ENCODE assay signal across 12 cellular contexts in the genomic region with DNA sequence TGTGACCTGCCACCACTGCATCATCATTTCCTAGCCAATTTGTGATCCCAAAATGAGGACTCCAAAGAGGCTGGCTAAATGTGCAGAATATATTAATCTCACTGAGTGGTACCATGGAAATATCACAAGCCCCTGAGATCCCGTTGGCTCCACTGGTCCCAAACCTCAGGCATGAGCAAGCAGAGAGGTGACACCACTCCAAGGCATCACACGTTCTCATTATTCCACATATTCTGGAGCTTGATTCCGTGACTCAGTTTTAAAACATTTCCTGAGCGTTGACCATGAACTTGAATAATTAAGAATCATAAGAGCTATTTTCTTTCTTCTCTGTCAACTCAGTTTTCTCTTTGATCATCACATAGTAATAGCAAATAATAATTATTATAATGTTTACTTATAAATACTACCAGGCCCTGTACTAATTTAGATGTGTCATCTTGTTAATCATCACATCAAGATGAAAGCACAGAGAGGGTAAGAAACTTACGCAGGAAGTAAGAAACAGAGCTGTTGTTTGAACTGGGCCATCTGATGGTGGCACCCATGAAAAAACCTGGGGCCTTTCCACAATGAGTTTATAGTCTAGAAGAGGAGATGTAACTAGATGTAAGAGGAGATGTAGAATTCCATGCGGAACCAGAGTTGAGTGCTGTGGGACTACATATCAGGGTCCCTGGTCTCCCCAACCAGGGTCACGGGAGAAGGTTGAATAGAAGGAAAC. TPM values are rescaled to one million over a fixed set of nuclear protein-coding genes. Genes with fewer than 3 reads are reported as not detected.
DNase-seq lines count a peak whose midpoint lies in the region; ATAC-seq, FAIRE-seq and TF ChIP-seq lines count a peak whose summit lies in the region.
"Had no signal": no experiment of that assay in that cellular context is flagged by ENCODE, and none has a peak within 500 bp of the region (broad histone marks: within the 10 kb centered on the region; RNA-seq: fewer than 3 reads in every experiment).

No MANE protein-coding gene starts in this region.

- peak overlapping the region; percentile 97 for H3K27ac Mint-ChIP-seq in activated naive CD8-positive, alpha-beta T cell

- peaks cover 76 to 90% of the 10 kb centered on the region in 2 experiments for H3K4me1 ChIP-seq in neutrophil (ENCODE audit: control insufficient read depth in 1 of 2, insufficient read depth in 1 of 2, low read depth in 1 of 2, low read length in 1 of 2)
- H3K4me1 ChIP-seq: parathyroid adenoma had no signal

- H3K4me1 Mint-ChIP-seq in activated naive CD8-positive, alpha-beta T cell (ENCODE audit: low read depth), result peaks cover 65% of the 10 kb centered on the region

- peaks cover 4% of the 10 kb centered on the region for H3K9me3 Mint-ChIP-seq in activated naive CD8-positive, alpha-beta T cell (ENCODE audit: low read depth)

- in situ Hi-C loops in Caki2 (cut with HindIII; ENCODE audit: low pct_unique_long_range_greater_than_20kb, low sequenced_read_pairs), result no loop called here

- no peaks in the 10 kb centered on the region for H3K27me3 ChIP-seq in neutrophil

- no peak for FAIRE-seq in frontal cortex (lab: Jason Lieb, UNC)

- ATAC-seq in HG03039 (IDR thresholded peaks at IDR 0.05; ENCODE audit: unreplicated experiment), result no peak
- ATAC-seq in HG02623 (IDR thresholded peaks at IDR 0.05; ENCODE audit: unreplicated experiment), result no peak

- H3K4me3 ChIP-seq in Jurkat, Clone E6-1 (ENCODE audit: low read length), result peak overlapping the region; percentile 86
- H3K4me3 ChIP-seq in neutrophil (ENCODE audit: low read depth in 1 of 2, low read length in 1 of 2), result peak overlapping the region; percentile 94 to 95
- H3K4me3 ChIP-seq: SK-N-MC had no signal

- H3K27me3 Mint-ChIP-seq in activated naive CD8-positive, alpha-beta T cell, result no peaks in the 10 kb centered on the region

- H3K36me3 ChIP-seq in neutrophil, result peaks cover 10% of the 10 kb centered on the region

- DNase-seq in Caki2 (ENCODE audit: low read depth) (peak; percentile 65), frontal cortex (ENCODE audit: low spot score in 2 of 2) (no peak), NCI-H2107 treated with DMSO at 0.1 percent for 48 hours (lab: John Stamatoyannopoulos, UW; ENCODE audit: unreplicated experiment) (no peak)
- peak; percentile 57 for DNase-seq in Jurkat, Clone E6-1 (ENCODE audit: low read depth, low spot score)
- DNase-seq: activated gamma-delta T cell had no signal

- H3K27ac ChIP-seq in neutrophil, result peak overlapping the region; percentile 98
- H3K27ac ChIP-seq: parathyroid adenoma, SK-N-MC had no signal

- H3K9me3 ChIP-seq in neutrophil, result no peaks in the 10 kb centered on the region

- H3K36me3 Mint-ChIP-seq in activated naive CD8-positive, alpha-beta T cell, result peaks cover 16% of the 10 kb centered on the region

- H3K4me3 Mint-ChIP-seq in activated naive CD8-positive, alpha-beta T cell, result peak overlapping the region; percentile 78

- TF ChIP-seq CTCF in neutrophil (IDR thresholded peaks at IDR 0.05), result no peak

RNA-seq across cellular contexts. Expression of a gene that starts 3.5 kb away (rescaled TPM):
- total RNA-seq in Caki2 (2014; rRNA removed; shearing (Covaris generic); ENCODE audit: low replicate concordance), result 5.8 and 7.4 TPM in 2 replicates
- polyA plus RNA-seq in Jurkat, Clone E6-1 (2012; ENCODE audit: insufficient read depth, insufficient read length), result 36.8 TPM
- total RNA-seq in frontal cortex, result 0.82 TPM
- total RNA-seq: G401 had no signal

Comparison
In these comparisons a context has a peak if more than half of its experiments do, and no peak if none do; other contexts are left out.
1. DNase-seq: peak in Caki2 (single experiment) and Jurkat, Clone E6-1 (single experiment); none in frontal cortex (0 of 2) and NCI-H2107 treated with DMSO at 0.1 percent for 48 hours (single experiment).